In genomic region chr5:155728146-155728856, GRCh38 we compare ENCODE assay signal across 8 cellular contexts.
DNase-seq lines count a peak whose midpoint lies in the region; ATAC-seq and TF ChIP-seq lines count a peak whose summit lies in the region.

No MANE protein-coding gene starts in this region.

- H3K4me3 ChIP-seq in astrocyte of the spinal cord (ENCODE audit: low read depth, low read length) (no peak overlapping the region), iPS DF 6.9 (ENCODE audit: low read length) (peak overlapping the region; percentile 51)

- no peaks in the 10 kb centered on the region for H3K9me3 ChIP-seq in iPS DF 6.9 (ENCODE audit: control insufficient read depth, insufficient read depth, low read length)

- no peak overlapping the region for H3K27ac ChIP-seq in iPS DF 6.9 (ENCODE audit: low read length)

- in situ Hi-C loops in astrocyte of the spinal cord (cut with HindIII; ENCODE audit: low sequenced_read_pairs), result no loop called here

- H3K36me3 ChIP-seq in iPS DF 6.9 (ENCODE audit: control insufficient read depth, insufficient read depth, low read length), result no peaks in the 10 kb centered on the region

- peaks cover 51% of the 10 kb centered on the region for H3K27me3 ChIP-seq in iPS DF 6.9 (ENCODE audit: control insufficient read depth, insufficient read depth, low read length)

- no CpG with 5 or more reads among the region's 83 CpGs for WGBS in iPS DF 6.9 (ENCODE audit: insufficient coverage, insufficient read length)

- ATAC-seq in GM21825 (IDR thresholded peaks at IDR 0.05; ENCODE audit: unreplicated experiment), result no peak

- no peak for TF ChIP-seq CTCF in astrocyte of the spinal cord (IDR thresholded peaks at IDR 0.05; ENCODE audit: low read depth, low read length)

- DNase-seq in NCI-H1105 treated with DMSO at 0.1 percent for 48 hours (lab: John Stamatoyannopoulos, UW), result peak; percentile 48
- peak; percentile 2 for DNase-seq in astrocyte of the spinal cord (ENCODE audit: low read depth, low spot score)
- peak; percentile 37 for DNase-seq in iPS DF 6.9 (ENCODE audit: low read depth, low spot score)
- DNase-seq in putamen (ENCODE audit: low spot score), result peak; percentile 38
- DNase-seq in NAMALWA (ENCODE audit: low spot score), result no peak
- DNase-seq in activated effector memory CD4-positive, alpha-beta T cell treated with Interleukin-2 at 50 U/mL for 16 hours, result no peak
- no peak for DNase-seq in cerebellar nuclear complex (lab: John Stamatoyannopoulos, UW)

- H3K4me1 ChIP-seq in iPS DF 6.9 (ENCODE audit: control insufficient read depth, insufficient read depth, low read length), result no peaks in the 10 kb centered on the region

Comparison
In these comparisons a context has a peak if more than half of its experiments do, and no peak if none do; other contexts are left out.
1. DNase-seq: peak in NCI-H1105 treated with DMSO at 0.1 percent for 48 hours (single experiment), astrocyte of the spinal cord (single experiment), iPS DF 6.9 (single experiment) and putamen (single experiment); none in NAMALWA (single experiment), activated effector memory CD4-positive, alpha-beta T cell treated with Interleukin-2 at 50 U/mL for 16 hours (single experiment) and cerebellar nuclear complex (0 of 2).